ENCODE assay signal across 1 cellular context in genomic region chr17:38571833-38572274, GRCh38.
TF ChIP-seq lines count a peak whose summit lies in the region.

No MANE protein-coding gene starts in this region.

TF ChIP-seq in HepG2, 621 proteins besides CTCF, POLR2A, EP300 and RAD21 (continued from another document):
- TF ChIP-seq ZBTB7A (CRISPR knock-in tag; IDR thresholded peaks at IDR 0.05) (0 out of 2 replicates have a peak, but pooled peaks have one; percentile 23), E2F5 (CRISPR knock-in tag; conservative IDR thresholded peaks at IDR 0.05) (no peak), NKX3-1 (CRISPR knock-in tag; IDR thresholded peaks at IDR 0.05) (no peak), KDM5B (CRISPR knock-in tag; IDR thresholded peaks at IDR 0.05; ENCODE audit: borderline replicate concordance) (no peak)
- TF ChIP-seq, protein P1, sequence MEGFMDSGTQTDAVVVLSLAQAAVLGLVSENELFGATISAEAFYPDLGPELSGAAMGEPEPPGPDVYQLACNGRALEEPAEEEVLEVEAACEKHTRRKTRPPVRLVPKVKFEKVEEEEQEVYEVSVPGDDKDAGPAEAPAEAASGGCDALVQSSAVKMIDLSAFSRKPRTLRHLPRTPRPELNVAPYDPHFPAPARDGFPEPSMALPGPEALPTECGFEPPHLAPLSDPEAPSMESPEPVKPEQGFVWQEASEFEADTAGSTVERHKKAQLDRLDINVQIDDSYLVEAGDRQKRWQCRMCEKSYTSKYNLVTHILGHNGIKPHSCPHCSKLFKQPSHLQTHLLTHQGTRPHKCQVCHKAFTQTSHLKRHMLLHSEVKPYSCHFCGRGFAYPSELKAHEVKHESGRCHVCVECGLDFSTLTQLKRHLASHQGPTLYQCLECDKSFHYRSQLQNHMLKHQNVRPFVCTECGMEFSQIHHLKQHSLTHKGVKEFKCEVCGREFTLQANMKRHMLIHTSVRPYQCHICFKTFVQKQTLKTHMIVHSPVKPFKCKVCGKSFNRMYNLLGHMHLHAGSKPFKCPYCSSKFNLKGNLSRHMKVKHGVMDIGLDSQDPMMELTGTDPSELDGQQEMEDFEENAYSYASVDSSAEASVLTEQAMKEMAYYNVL (CRISPR knock-in tag; IDR thresholded peaks at IDR 0.05; ENCODE audit: borderline replicate concordance) = peak; percentile 34; the same call in 1 of the 2 replicates
TF ChIP-seq in HepG2: peak in this region for 4.
